In genomic region chr11:119336744-119337469, GRCh38 we compare ENCODE assay signal across 12 cellular contexts. TPM values are rescaled to one million over a fixed set of nuclear protein-coding genes. Genes with fewer than 3 reads are reported as not detected.
A peak's percentile ranks its signal among the peaks of the same experiment; 100 is the strongest.
DNase-seq lines count a peak whose midpoint lies in the region; ATAC-seq and TF ChIP-seq lines count a peak whose summit lies in the region.
"Had no signal": no experiment of that assay in that cellular context is flagged by ENCODE, and none has a peak within 500 bp of the region (broad histone marks: within the 10 kb centered on the region; RNA-seq: fewer than 3 reads in every experiment).

No MANE protein-coding gene starts in this region.

- H3K4me1 ChIP-seq in DND-41 (ENCODE audit: insufficient read depth, low read length) (peaks cover 41% of the 10 kb centered on the region), ascending aorta (peaks cover 13 to 38% of the 10 kb centered on the region in 2 donors)

- H3K4me3 Mint-ChIP-seq in activated CD4-positive, alpha-beta memory T cell treated with anti-CD3 and anti-CD28 coated beads, Interleukin-2, amount 10 ng/mL, durations not matched to agents 7 days and 5 days = peak overlapping the region; percentile 61
- H3K4me3 Mint-ChIP-seq in mesothelial cell of epicardium = peak overlapping the region; percentile 99

- peak overlapping the region; percentile 96; the same call in 1 of the 2 replicates for H3K4me2 ChIP-seq in DND-41 (ENCODE audit: insufficient read depth, low read length)

- peaks cover 68% of the 10 kb centered on the region for H3K4me1 Mint-ChIP-seq in activated CD4-positive, alpha-beta memory T cell treated with anti-CD3 and anti-CD28 coated beads, Interleukin-2, amount 10 ng/mL, durations not matched to agents 7 days and 5 days
- H3K4me1 Mint-ChIP-seq in mesothelial cell of epicardium = peaks cover 50% of the 10 kb centered on the region

- peaks cover 23% of the 10 kb centered on the region for H3K27me3 Mint-ChIP-seq in activated CD4-positive, alpha-beta memory T cell treated with anti-CD3 and anti-CD28 coated beads, Interleukin-2, amount 10 ng/mL, durations not matched to agents 7 days and 5 days
- peaks cover 23% of the 10 kb centered on the region for H3K27me3 Mint-ChIP-seq in mesothelial cell of epicardium (ENCODE audit: low read depth)

- no peak for ATAC-seq in DND-41 (ENCODE audit: insufficient read depth, low read depth)

- TF ChIP-seq CTCF in DND-41 (IDR thresholded peaks at IDR 0.05; ENCODE audit: borderline replicate concordance, extremely low read depth, low read length, poor library complexity, severe bottlenecking) (no peak), mesothelial cell of epicardium (IDR thresholded peaks at IDR 0.05; ENCODE audit: unreplicated experiment) (no peak), ascending aorta (IDR thresholded peaks at IDR 0.05) (no peak)

- H2AFZ ChIP-seq in DND-41 (ENCODE audit: low read depth, low read length) = no peak overlapping the region

- intact Hi-C loops in ascending aorta (cut with DNase I) = no loop called here

- H4K20me1 ChIP-seq in DND-41 (ENCODE audit: insufficient read depth, low read length) = peaks cover 9% of the 10 kb centered on the region; the same call in 1 of the 2 replicates

- H3K36me3 Mint-ChIP-seq in activated CD4-positive, alpha-beta memory T cell treated with anti-CD3 and anti-CD28 coated beads, Interleukin-2, amount 10 ng/mL, durations not matched to agents 7 days and 5 days (ENCODE audit: low read depth) = peaks cover 21% of the 10 kb centered on the region
- H3K36me3 Mint-ChIP-seq in mesothelial cell of epicardium = peaks cover 5% of the 10 kb centered on the region

- peaks cover 29% of the 10 kb centered on the region for H3K36me3 ChIP-seq in DND-41 (ENCODE audit: insufficient read depth, low read length)
- peaks cover 0 to 6% of the 10 kb centered on the region in 2 donors for H3K36me3 ChIP-seq in ascending aorta

- no peak overlapping the region for H3K9ac ChIP-seq in DND-41 (ENCODE audit: low read depth, low read length)

- DNase-seq in 8988T (peak; percentile 25), DND-41 (no peak), mesothelial cell of epicardium (ENCODE audit: low spot score in 2 of 2, unreplicated experiment in 2 of 2) (no peak), NCI-H2107 treated with DMSO at 0.1 percent for 48 hours (lab: John Stamatoyannopoulos, UW; ENCODE audit: unreplicated experiment) (no peak), cerebellar cortex (ENCODE audit: low spot score) (no peak), hippocampal formation (lab: John Stamatoyannopoulos, UW) (no peak), ascending aorta (ENCODE audit: low spot score in 2 of 2) (no peak)
- DNase-seq in activated CD4-positive, alpha-beta memory T cell treated with anti-CD3 and anti-CD28 coated beads, Interleukin-2, amount 10 ng/mL, durations not matched to agents 7 days and 5 days = no peak
- DNase-seq: stimulated activated CD4-positive, alpha-beta T cell treated with anti-CD3 and anti-CD28 coated beads, Interleukin-4, amount 100 ng/mL, for 1 hour had no signal

- no peak overlapping the region for H3K27ac ChIP-seq in DND-41 (ENCODE audit: low read length)
- H3K27ac ChIP-seq in ascending aorta = no peak overlapping the region

- POLR2A ChIA-PET in activated CD4-positive, alpha-beta memory T cell treated with anti-CD3 and anti-CD28 coated beads, Interleukin-2, amount 10 ng/mL, durations not matched to agents 7 days and 5 days (lab: Charles Lee) = interaction anchor here (1.2 to 2.5 kb wide), 4 partner anchors 14 to 241 kb away, joined by 3 to 17 read pairs (median 5); partner anchors contain the start of gene NLRX1

- peaks cover 32% of the 10 kb centered on the region for H3K79me2 ChIP-seq in DND-41 (ENCODE audit: insufficient read depth, low read length)

- CTCF ChIA-PET in activated CD4-positive, alpha-beta memory T cell treated with anti-CD3 and anti-CD28 coated beads, Interleukin-2, amount 10 ng/mL, durations not matched to agents 7 days and 5 days (lab: Charles Lee) = interaction anchor here (0.6 to 6.7 kb wide), 8 partner anchors 11 to 168 kb away, joined by 3 to 136 read pairs (median 16); partner anchors contain the start of genes CBL and NLRX1

- H3K27me3 ChIP-seq in DND-41 (ENCODE audit: insufficient read depth, low read length, poor library complexity) (no peaks in the 10 kb centered on the region), ascending aorta (no peaks in the 10 kb centered on the region)

- H3K4me3 ChIP-seq in DND-41 (ENCODE audit: low read depth in 1 of 2, low read length in 2 of 2) (no peak overlapping the region), ascending aorta (no peak overlapping the region)

- H3K9me3 Mint-ChIP-seq in activated CD4-positive, alpha-beta memory T cell treated with anti-CD3 and anti-CD28 coated beads, Interleukin-2, amount 10 ng/mL, durations not matched to agents 7 days and 5 days = no peaks in the 10 kb centered on the region
- no peaks in the 10 kb centered on the region for H3K9me3 Mint-ChIP-seq in mesothelial cell of epicardium

- H3K27ac Mint-ChIP-seq in activated CD4-positive, alpha-beta memory T cell treated with anti-CD3 and anti-CD28 coated beads, Interleukin-2, amount 10 ng/mL, durations not matched to agents 7 days and 5 days = peak overlapping the region; percentile 44
- peak overlapping the region; percentile 83 for H3K27ac Mint-ChIP-seq in mesothelial cell of epicardium

- H3K9me3 ChIP-seq in DND-41 (ENCODE audit: insufficient read depth, low read length, severe bottlenecking) = no peaks in the 10 kb centered on the region
- no peaks in the 10 kb centered on the region for H3K9me3 ChIP-seq in ascending aorta

RNA-seq across cellular contexts. Expression of gene RNF26, which starts 2.6 kb away (rescaled TPM):
- 10 to 100 TPM; 33.5 to 35.1 TPM for total RNA-seq in activated CD4-positive, alpha-beta memory T cell treated with anti-CD3 and anti-CD28 coated beads, Interleukin-2, amount 10 ng/mL, durations not matched to agents 7 days and 5 days
- total RNA-seq in mesothelial cell of epicardium (36.1 to 37.1 TPM (median 36.2 TPM) in 3 replicates), ascending aorta (16.8 TPM)

RNA-seq across cellular contexts. Expression of gene C1QTNF5, which starts 3.8 kb away (rescaled TPM):
- total RNA-seq in activated CD4-positive, alpha-beta memory T cell treated with anti-CD3 and anti-CD28 coated beads, Interleukin-2, amount 10 ng/mL, durations not matched to agents 7 days and 5 days = not detected
- total RNA-seq in mesothelial cell of epicardium = 24.1 to 25.0 TPM (median 24.4 TPM) in 3 replicates
- 95.8 TPM for total RNA-seq in ascending aorta
- total RNA-seq: NCI-H460; T-helper 2 cell treated with Interferon-gamma antibody and Interleukin-4, amounts not matched to agents 100 ng/mL and 5 ng/mL, for 36 hours had no signal

RNA-seq across cellular contexts. Expression of gene MFRP, which starts 9.6 kb away (rescaled TPM):
- total RNA-seq in activated CD4-positive, alpha-beta memory T cell treated with anti-CD3 and anti-CD28 coated beads, Interleukin-2, amount 10 ng/mL, durations not matched to agents 7 days and 5 days = not detected
- total RNA-seq in mesothelial cell of epicardium = not detected in 3 replicates
- total RNA-seq in ascending aorta = not detected
- total RNA-seq: dermis microvascular lymphatic vessel endothelial cell; NCI-H460; T-helper 2 cell treated with Interferon-gamma antibody and Interleukin-4, amounts not matched to agents 100 ng/mL and 5 ng/mL, for 36 hours had no signal

RNA-seq across cellular contexts. Expression of gene MCAM, which starts 20.0 kb away (rescaled TPM):
- total RNA-seq in activated CD4-positive, alpha-beta memory T cell treated with anti-CD3 and anti-CD28 coated beads, Interleukin-2, amount 10 ng/mL, durations not matched to agents 7 days and 5 days = 1 to 10 TPM; 6.5 to 6.6 TPM
- total RNA-seq in mesothelial cell of epicardium = 25.9 to 28.2 TPM (median 26.7 TPM) in 3 replicates
- 2,975 TPM for total RNA-seq in ascending aorta

RNA-seq across cellular contexts. Expression of gene USP2, which starts 44.6 kb away (rescaled TPM):
- total RNA-seq in activated CD4-positive, alpha-beta memory T cell treated with anti-CD3 and anti-CD28 coated beads, Interleukin-2, amount 10 ng/mL, durations not matched to agents 7 days and 5 days = under 1 TPM; 0.48 to 0.53 TPM
- total RNA-seq in mesothelial cell of epicardium = 12.4 to 13.2 TPM (median 13.1 TPM) in 3 replicates
- total RNA-seq in ascending aorta = not detected

Comparison
In these comparisons a context has a peak if more than half of its experiments do, and no peak if none do; other contexts are left out.
1. RNA of gene C1QTNF5, which starts 3.8 kb away (total RNA-seq): 95.8 TPM in ascending aorta (single experiment) and 24.1 to 25.0 TPM in mesothelial cell of epicardium; not detected in activated CD4-positive, alpha-beta memory T cell treated with anti-CD3 and anti-CD28 coated beads, Interleukin-2, amount 10 ng/mL, durations not matched to agents 7 days and 5 days; every median in the first group is over 10 times any median in the second.